15 cellular contexts compared by ENCODE assay signal in the genomic region with DNA sequence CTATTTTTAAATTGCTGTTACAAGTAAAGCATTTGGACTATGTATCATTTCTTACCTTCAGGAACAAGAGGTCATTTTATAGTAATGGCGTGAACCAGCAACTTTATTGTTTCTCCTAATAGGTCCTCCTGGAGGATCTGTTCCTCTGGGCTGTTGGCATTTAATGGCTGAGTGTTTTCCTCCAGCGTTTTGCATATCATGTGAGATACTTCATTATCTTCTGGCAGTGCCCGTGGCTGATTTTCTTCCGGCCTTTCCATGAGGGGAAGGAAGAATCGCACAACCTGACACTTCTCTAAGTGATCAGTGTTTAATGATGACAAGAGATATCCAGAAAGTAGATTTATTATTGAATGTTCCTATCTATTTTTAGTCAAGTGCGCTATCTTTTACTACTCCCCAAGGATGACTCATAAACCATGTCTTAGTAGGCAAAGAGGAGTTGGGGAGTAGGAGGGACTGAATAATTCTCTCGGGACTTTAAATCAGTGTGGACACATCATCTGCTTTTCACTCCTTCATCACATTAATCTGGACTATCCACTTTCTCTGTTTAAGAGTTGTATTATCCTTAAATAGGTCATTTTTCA.
A peak's percentile ranks its signal among the peaks of the same experiment; 100 is the strongest.
DNase-seq lines count a peak whose midpoint lies in the region; FAIRE-seq and TF ChIP-seq lines count a peak whose summit lies in the region.
"Had no signal": no experiment of that assay in that cellular context is flagged by ENCODE, and none has a peak within 500 bp of the region (broad histone marks: within the 10 kb centered on the region; RNA-seq: fewer than 3 reads in every experiment).

No MANE protein-coding gene starts in this region.

- H3K4me1 ChIP-seq in kidney (ENCODE audit: control insufficient read depth in 1 of 2, insufficient read depth in 1 of 2, low read depth in 1 of 2, low read length in 2 of 2) (no peaks in the 10 kb centered on the region), uterus (peaks cover 0 to 2% of the 10 kb centered on the region in 2 donors)
- H3K4me1 ChIP-seq: Peyer's patch had no signal

- H3K4me3 ChIP-seq in astrocyte of the spinal cord (ENCODE audit: low read depth, low read length) (no peak overlapping the region), kidney (ENCODE audit: low read length in 2 of 2) (no peak overlapping the region), uterus (no peak overlapping the region)
- H3K4me3 ChIP-seq: ovary, Peyer's patch had no signal

- H3K27ac ChIP-seq in kidney (ENCODE audit: low read depth in 2 of 2, low read length in 2 of 2) (no peak overlapping the region), uterus (peak overlapping the region; percentile 53 to 79)
- H3K27ac ChIP-seq: epithelial cell of prostate, ovary, Peyer's patch had no signal

- H3K36me3 ChIP-seq in kidney (ENCODE audit: control insufficient read depth in 1 of 2, insufficient read depth in 2 of 2, low read length in 2 of 2) (no peaks in the 10 kb centered on the region), uterus (no peaks in the 10 kb centered on the region)
- H3K36me3 ChIP-seq: ovary, Peyer's patch had no signal

- DNase-seq in NOMO-1 treated with DMSO at 0.1 percent for 48 hours (lab: John Stamatoyannopoulos, UW; ENCODE audit: unreplicated experiment) (peak; percentile 23), NOMO-1 treated with dmso at 0.1 percent for 144 hours (lab: John Stamatoyannopoulos, UW; ENCODE audit: unreplicated experiment) (no peak), astrocyte of the spinal cord (ENCODE audit: low read depth, low spot score) (peak; percentile 46), kidney (peak; percentile 65), uterus (peak; percentile 48 to 58), KG1 (lab: John Stamatoyannopoulos, UW) (no peak), islet precursor cell (no peak), GM10248 (ENCODE audit: extremely low spot score) (no peak)
- DNase-seq: activated T-cell treated with anti-CD3 and anti-CD28 coated beads, Interleukin-2, amount 50 U/mL, for 1 hour; left colon; NCI-H2081 treated with DMSO at 0.1 percent for 48 hours; ovary; Peyer's patch; stimulated activated CD4-positive, alpha-beta T cell treated with anti-CD3 and anti-CD28 coated beads, Interleukin-4, amount 100 ng/mL, for 4 hours had no signal

- in situ Hi-C loops in astrocyte of the spinal cord (cut with HindIII; ENCODE audit: low sequenced_read_pairs) = no loop called here

- intact Hi-C loops in kidney (cut with DNase I) (no loop called here), uterus (cut with DNase I; ENCODE audit: low total_unique reads) (no loop called here)

- TF ChIP-seq CTCF in astrocyte of the spinal cord (IDR thresholded peaks at IDR 0.05; ENCODE audit: low read depth, low read length) (no peak), kidney (IDR thresholded peaks at IDR 0.05; ENCODE audit: borderline replicate concordance, extremely low read depth, insufficient read depth) (no peak), uterus (IDR thresholded peaks at IDR 0.05) (no peak), GM10248 (IDR thresholded peaks at IDR 0.05; ENCODE audit: control extremely low read depth, extremely low read depth, low read depth, missing control alignments) (no peak)

- no peak overlapping the region for H3K9ac ChIP-seq in kidney (ENCODE audit: low read length in 2 of 2)

- POLR2A ChIA-PET in GM10248 (lab: Yijun Ruan, JAX) = no interaction called here

- H3K9me3 ChIP-seq in kidney (ENCODE audit: control insufficient read depth in 1 of 2, low read length in 2 of 2) (no peaks in the 10 kb centered on the region), uterus (no peaks in the 10 kb centered on the region)
- H3K9me3 ChIP-seq: ovary, Peyer's patch had no signal

- CTCF ChIA-PET in GM10248 (lab: Yijun Ruan, JAX) = no interaction called here

- H3K27me3 ChIP-seq in uterus = no peaks in the 10 kb centered on the region
- H3K27me3 ChIP-seq: ovary, Peyer's patch had no signal

- no peak for TF ChIP-seq POLR2A in uterus (IDR thresholded peaks at IDR 0.05)

- no peak for FAIRE-seq in kidney (lab: Jason Lieb, UNC)

Comparison
In these comparisons a context has a peak if more than half of its experiments do, and no peak if none do; other contexts are left out.
1. DNase-seq: peak in NOMO-1 treated with DMSO at 0.1 percent for 48 hours (single experiment), astrocyte of the spinal cord (single experiment), kidney (single experiment) and uterus (2 of 2); none in NOMO-1 treated with dmso at 0.1 percent for 144 hours (single experiment), KG1 (single experiment), islet precursor cell (single experiment) and GM10248 (single experiment).
2. H3K27ac ChIP-seq: peak in uterus (2 of 2); none in kidney (0 of 2).